In the genomic region with DNA sequence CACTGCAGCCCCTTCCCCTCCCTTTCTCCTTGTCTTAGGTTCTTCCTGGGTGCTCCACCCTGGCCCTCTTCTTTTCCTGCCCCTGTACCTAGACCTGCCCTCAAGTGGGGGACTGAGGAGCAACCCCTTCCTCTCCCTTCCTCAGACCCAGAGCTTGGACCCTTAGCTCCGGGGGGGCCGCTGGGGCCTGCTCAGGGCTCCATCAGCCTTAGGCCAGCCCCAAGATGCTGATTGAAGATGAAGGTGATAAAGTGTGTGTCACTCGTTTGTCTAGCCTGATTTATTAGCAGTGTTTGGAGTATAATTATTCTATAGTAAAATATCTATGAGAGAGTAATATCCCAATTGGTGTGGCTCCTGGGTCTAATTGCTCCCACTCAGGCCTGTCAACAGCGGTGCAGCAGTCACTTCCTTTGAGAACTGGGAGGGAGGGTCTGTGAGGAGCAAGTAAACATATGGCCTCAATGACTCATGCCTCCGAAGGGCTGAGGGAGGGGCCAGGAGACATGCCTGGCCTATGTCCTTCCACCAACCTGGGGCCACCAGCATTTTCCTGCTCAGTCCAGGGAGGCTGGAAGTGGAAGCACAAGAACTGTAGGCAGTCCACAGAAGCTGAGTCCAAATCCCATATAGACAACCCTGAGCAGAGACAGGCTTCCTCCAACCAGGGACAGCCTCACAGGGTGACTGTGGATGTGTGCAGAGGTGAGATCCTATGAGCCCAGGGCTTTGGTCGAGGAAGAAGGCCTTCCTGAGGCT, we compare ENCODE assay signal across 1 cellular context.
TF ChIP-seq lines count a peak whose summit lies in the region.

No MANE protein-coding gene starts in this region.

TF ChIP-seq in HCT116, 20 proteins besides CTCF, POLR2A, EP300 and RAD21 (continued from another document):
- TF ChIP-seq, protein P1, sequence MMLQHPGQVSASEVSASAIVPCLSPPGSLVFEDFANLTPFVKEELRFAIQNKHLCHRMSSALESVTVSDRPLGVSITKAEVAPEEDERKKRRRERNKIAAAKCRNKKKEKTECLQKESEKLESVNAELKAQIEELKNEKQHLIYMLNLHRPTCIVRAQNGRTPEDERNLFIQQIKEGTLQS (IDR thresholded peaks at IDR 0.05): no peak
- TF ChIP-seq TCF7L2 (IDR thresholded peaks at IDR 0.05; ENCODE audit: borderline replicate concordance, extremely low read depth, insufficient read depth, insufficient read length): no peak
- no peak for TF ChIP-seq ZFX (IDR thresholded peaks at IDR 0.05)
- no peak for TF ChIP-seq SRF (IDR thresholded peaks at IDR 0.05; ENCODE audit: low read depth)
- no peak for TF ChIP-seq CBX3 (IDR thresholded peaks at IDR 0.05; ENCODE audit: low read depth)
- TF ChIP-seq, protein P2, sequence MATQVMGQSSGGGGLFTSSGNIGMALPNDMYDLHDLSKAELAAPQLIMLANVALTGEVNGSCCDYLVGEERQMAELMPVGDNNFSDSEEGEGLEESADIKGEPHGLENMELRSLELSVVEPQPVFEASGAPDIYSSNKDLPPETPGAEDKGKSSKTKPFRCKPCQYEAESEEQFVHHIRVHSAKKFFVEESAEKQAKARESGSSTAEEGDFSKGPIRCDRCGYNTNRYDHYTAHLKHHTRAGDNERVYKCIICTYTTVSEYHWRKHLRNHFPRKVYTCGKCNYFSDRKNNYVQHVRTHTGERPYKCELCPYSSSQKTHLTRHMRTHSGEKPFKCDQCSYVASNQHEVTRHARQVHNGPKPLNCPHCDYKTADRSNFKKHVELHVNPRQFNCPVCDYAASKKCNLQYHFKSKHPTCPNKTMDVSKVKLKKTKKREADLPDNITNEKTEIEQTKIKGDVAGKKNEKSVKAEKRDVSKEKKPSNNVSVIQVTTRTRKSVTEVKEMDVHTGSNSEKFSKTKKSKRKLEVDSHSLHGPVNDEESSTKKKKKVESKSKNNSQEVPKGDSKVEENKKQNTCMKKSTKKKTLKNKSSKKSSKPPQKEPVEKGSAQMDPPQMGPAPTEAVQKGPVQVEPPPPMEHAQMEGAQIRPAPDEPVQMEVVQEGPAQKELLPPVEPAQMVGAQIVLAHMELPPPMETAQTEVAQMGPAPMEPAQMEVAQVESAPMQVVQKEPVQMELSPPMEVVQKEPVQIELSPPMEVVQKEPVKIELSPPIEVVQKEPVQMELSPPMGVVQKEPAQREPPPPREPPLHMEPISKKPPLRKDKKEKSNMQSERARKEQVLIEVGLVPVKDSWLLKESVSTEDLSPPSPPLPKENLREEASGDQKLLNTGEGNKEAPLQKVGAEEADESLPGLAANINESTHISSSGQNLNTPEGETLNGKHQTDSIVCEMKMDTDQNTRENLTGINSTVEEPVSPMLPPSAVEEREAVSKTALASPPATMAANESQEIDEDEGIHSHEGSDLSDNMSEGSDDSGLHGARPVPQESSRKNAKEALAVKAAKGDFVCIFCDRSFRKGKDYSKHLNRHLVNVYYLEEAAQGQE (IDR thresholded peaks at IDR 0.05; ENCODE audit: low read depth): no peak
- TF ChIP-seq EZH2phosphoT487 (IDR thresholded peaks at IDR 0.05; ENCODE audit: borderline replicate concordance): no peak
- no peak for TF ChIP-seq FOSL1 (IDR thresholded peaks at IDR 0.05; ENCODE audit: low read depth)
TF ChIP-seq in HCT116: peak in this region for 0.
